In genomic region chr3:133561682-133562081, GRCh38 we compare ENCODE assay signal across 13 cellular contexts. TPM values are rescaled to one million over a fixed set of nuclear protein-coding genes. Genes with fewer than 3 reads are reported as not detected.
DNase-seq lines count a peak whose midpoint lies in the region; ATAC-seq and TF ChIP-seq lines count a peak whose summit lies in the region.
"Had no signal": no experiment of that assay in that cellular context is flagged by ENCODE, and none has a peak within 500 bp of the region (broad histone marks: within the 10 kb centered on the region; RNA-seq: fewer than 3 reads in every experiment).

No MANE protein-coding gene starts in this region.

- H3K9me3 ChIP-seq in Panc1 (ENCODE audit: control insufficient read depth, insufficient read depth, low read depth, low read length), result no peaks in the 10 kb centered on the region
- H3K9me3 ChIP-seq in testis, result no peaks in the 10 kb centered on the region

- intact Hi-C loops in Panc1 (cut with micrococcal nuclease; ENCODE audit: unreplicated experiment) (no loop called here), testis (cut with DNase I; ENCODE audit: low total_unique reads) (no loop called here), CD14-positive monocyte (cut with micrococcal nuclease) (no loop called here)

- H3K27me3 Mint-ChIP-seq in memory B cell (no peaks in the 10 kb centered on the region), CD14-positive monocyte (ENCODE audit: low read depth in 3 of 3) (peaks cover 0 to 8% (median 0%) of the 10 kb centered on the region in 3 donors)
- H3K27me3 Mint-ChIP-seq: CD4-positive, CD25-positive, alpha-beta regulatory T cell had no signal

- no peak overlapping the region for H3K4me3 ChIP-seq in Panc1 (ENCODE audit: low read depth in 2 of 2, low read length in 2 of 2)
- no peak overlapping the region for H3K4me3 ChIP-seq in testis
- H3K4me3 ChIP-seq: BLaER1, GM23338 had no signal

- no peaks in the 10 kb centered on the region for H3K36me3 ChIP-seq in Panc1 (ENCODE audit: control insufficient read depth, insufficient read depth, low read length)
- no peaks in the 10 kb centered on the region for H3K36me3 ChIP-seq in testis (ENCODE audit: low read depth, missing control alignments)
- H3K36me3 ChIP-seq: BLaER1 had no signal

- POLR2A ChIA-PET in Panc1 (lab: Charles Lee), result no interaction called here

- no TSS peak for BruUV-seq in Panc1 (replicated peaks; lab: Mats Ljungman, UMichigan)

- H3K4me1 Mint-ChIP-seq in memory B cell (peaks cover 6% of the 10 kb centered on the region), CD14-positive monocyte (peaks cover 16% of the 10 kb centered on the region)
- H3K4me1 Mint-ChIP-seq: CD4-positive, CD25-positive, alpha-beta regulatory T cell; GM23338 had no signal

- no peak overlapping the region for H3K27ac Mint-ChIP-seq in memory B cell
- peak overlapping the region in 2 of 7 donors; percentile 41 to 43 for H3K27ac Mint-ChIP-seq in CD14-positive monocyte
- H3K27ac Mint-ChIP-seq: CD4-positive, CD25-positive, alpha-beta regulatory T cell; GM23338 had no signal

- H3K27ac ChIP-seq in Panc1 (ENCODE audit: low read length) (peak overlapping the region; percentile 71; the same call in 1 of the 2 replicates), testis (no peak overlapping the region)
- H3K27ac ChIP-seq: BLaER1 had no signal

- no peaks in the 10 kb centered on the region for H3K9me3 Mint-ChIP-seq in memory B cell
- peaks cover 0 to 5% (median 0%) of the 10 kb centered on the region in 7 donors for H3K9me3 Mint-ChIP-seq in CD14-positive monocyte
- H3K9me3 Mint-ChIP-seq: GM23338 had no signal

- H3K27me3 ChIP-seq in Panc1 (ENCODE audit: control insufficient read depth, insufficient read depth, low read length), result no peaks in the 10 kb centered on the region
- no peaks in the 10 kb centered on the region for H3K27me3 ChIP-seq in testis
- H3K27me3 ChIP-seq: BLaER1 had no signal

- CTCF ChIA-PET in Panc1 (lab: Charles Lee), result interaction anchor here (0.6 kb wide), 1 partner anchor 720 kb away, joined by 4 read pairs; no protein-coding TSS in a partner anchor

- H3K4me1 ChIP-seq in Panc1 (ENCODE audit: control insufficient read depth, insufficient read depth, low read length) (peaks cover 10% of the 10 kb centered on the region; the same call in 1 of the 2 replicates), testis (no peaks in the 10 kb centered on the region)

- no peak for TF ChIP-seq POLR2A in testis (IDR thresholded peaks at IDR 0.05)

- H3K4me3 Mint-ChIP-seq in memory B cell, result no peak overlapping the region
- no peak overlapping the region for H3K4me3 Mint-ChIP-seq in CD14-positive monocyte
- H3K4me3 Mint-ChIP-seq: CD4-positive, CD25-positive, alpha-beta regulatory T cell; GM23338 had no signal

- TF ChIP-seq CTCF in Panc1 (IDR thresholded peaks at IDR 0.05) (no peak), testis (IDR thresholded peaks at IDR 0.05) (no peak), CD14-positive monocyte (IDR thresholded peaks at IDR 0.05) (no peak)

- H3K36me3 Mint-ChIP-seq in memory B cell (peaks cover 2% of the 10 kb centered on the region), CD14-positive monocyte (no peaks in the 10 kb centered on the region)
- H3K36me3 Mint-ChIP-seq: CD4-positive, CD25-positive, alpha-beta regulatory T cell had no signal

- ATAC-seq in HG03354 (IDR thresholded peaks at IDR 0.05; ENCODE audit: poor library complexity, severe bottlenecking, unreplicated experiment), result peak; percentile 46
- ATAC-seq in Panc1, result no peak
- peak; percentile 81 for ATAC-seq in memory B cell (ENCODE audit: low read depth)
- no peak for ATAC-seq in activated CD4-positive, CD25-positive, alpha-beta regulatory T cell treated with anti-CD3 and anti-CD28 coated beads, Interleukin-2, amount 50 U/mL, for 24 hours
- ATAC-seq: GM23338 had no signal

- in situ Hi-C loops in Panc1 (cut with HindIII; ENCODE audit: low pct_unique_long_range_greater_than_20kb, low sequenced_read_pairs), result no loop called here

- DNase-seq in Panc1 (ENCODE audit: low read depth, low spot score) (no peak), memory B cell (ENCODE audit: low spot score in 2 of 2) (no peak), testis (peak; percentile 8), CD14-positive monocyte (ENCODE audit: low spot score) (no peak)
- DNase-seq in activated CD4-positive, alpha-beta T cell treated with anti-CD3 and anti-CD28 coated beads, Interleukin-2, amount 50 U/mL, for 48 hours, result no peak
- DNase-seq: Calu3, DMS 273 treated with DMSO at 0.1 percent for 48 hours, H7 had no signal

- 79% methylated on average over 2 of the region's 2 CpGs for WGBS in testis, 2 donors

RNA-seq across cellular contexts. Expression of gene CDV3, which starts 11.8 kb away (rescaled TPM):
- total RNA-seq in Panc1 (2021; ENCODE audit: unreplicated experiment) (506 TPM), testis (100 to 1,000 TPM; 104 to 135 TPM)
- polyA plus RNA-seq in Panc1 (2012; ENCODE audit: insufficient read length), result 291 TPM
- polyA plus RNA-seq in testis (ENCODE audit: insufficient read depth, low read depth, low replicate concordance) (179 TPM), CD14-positive monocyte (10 to 100 TPM; 30.0 to 30.3 TPM)

Comparison
In these comparisons a context has a peak if more than half of its experiments do, and no peak if none do; other contexts are left out.
1. ATAC-seq: peak in HG03354 (single experiment) and memory B cell (single experiment); none in Panc1 (single experiment) and activated CD4-positive, CD25-positive, alpha-beta regulatory T cell treated with anti-CD3 and anti-CD28 coated beads, Interleukin-2, amount 50 U/mL, for 24 hours (0 of 2).